In genomic region chr18:46184296-46185080, GRCh38 we compare ENCODE assay signal across 18 cellular contexts.
A peak's percentile ranks its signal among the peaks of the same experiment; 100 is the strongest.
DNase-seq lines count a peak whose midpoint lies in the region; ATAC-seq and TF ChIP-seq lines count a peak whose summit lies in the region.
"Had no signal": no experiment of that assay in that cellular context is flagged by ENCODE, and none has a peak within 500 bp of the region (broad histone marks: within the 10 kb centered on the region; RNA-seq: fewer than 3 reads in every experiment).

No MANE protein-coding gene starts in this region.

- H3K27ac ChIP-seq in breast epithelium (no peak overlapping the region), HL-60 (replicated peaks) (peak overlapping the region; percentile 33), SU-DHL-6 (ENCODE audit: low read depth, low read length) (peak overlapping the region; percentile 24; the same call in 1 of the 2 replicates)

- no peak for TF ChIP-seq CTCF in MCF 10A (IDR thresholded peaks at IDR 0.05; ENCODE audit: unreplicated experiment)
- TF ChIP-seq CTCF in breast epithelium (IDR thresholded peaks at IDR 0.05) = no peak
- no peak for TF ChIP-seq CTCF in HL-60 (IDR thresholded peaks at IDR 0.05; ENCODE audit: insufficient read depth, low read length)
- no peak for TF ChIP-seq CTCF in SU-DHL-6 (IDR thresholded peaks at IDR 0.05; ENCODE audit: insufficient read depth, low read length, poor library complexity, severe bottlenecking)

- no peak overlapping the region for H2AFZ ChIP-seq in SU-DHL-6 (ENCODE audit: low read depth, low read length, severe bottlenecking)

- H3K9me3 ChIP-seq in breast epithelium = no peaks in the 10 kb centered on the region
- H3K9me3 ChIP-seq in SU-DHL-6 (ENCODE audit: insufficient read depth, low read length) = no peaks in the 10 kb centered on the region
- no peaks in the 10 kb centered on the region for H3K9me3 ChIP-seq in MG63
- H3K9me3 ChIP-seq: HAP-1 had no signal

- peaks cover 22% of the 10 kb centered on the region; the same call in 1 of the 2 replicates for H4K20me1 ChIP-seq in SU-DHL-6 (ENCODE audit: low read depth, low read length)

- H3K9me2 ChIP-seq in SU-DHL-6 (replicated peaks; ENCODE audit: insufficient read depth, low read length) = no peaks in the 10 kb centered on the region

- peaks cover 13% of the 10 kb centered on the region for H3K4me1 Mint-ChIP-seq in MCF 10A (ENCODE audit: insufficient read depth, unreplicated experiment)
- peaks cover 51% of the 10 kb centered on the region for H3K4me1 Mint-ChIP-seq in stimulated activated effector memory CD8-positive, alpha-beta T cell treated with anti-CD3 and anti-CD28 coated beads, Interleukin-12 subunit alpha, Interleukin-12 subunit beta, amount 100 ng/mL, for 72 hours

- DNase-seq in MCF 10A (ENCODE audit: unreplicated experiment) (no peak), breast epithelium (ENCODE audit: low spot score in 2 of 2) (no peak), HL-60 (ENCODE audit: low read depth in 1 of 2, low spot score in 1 of 2) (no peak), MG63 (no peak), GM19240 (ENCODE audit: insufficient read length, low spot score) (no peak)
- DNase-seq in stimulated activated effector memory CD8-positive, alpha-beta T cell treated with anti-CD3 and anti-CD28 coated beads, Interleukin-12 subunit alpha, Interleukin-12 subunit beta, amount 100 ng/mL, for 72 hours (ENCODE audit: low spot score in 2 of 2) = no peak
- no peak for DNase-seq in activated CD4-positive, CD25-positive, alpha-beta regulatory T cell (lab: John Stamatoyannopoulos, UW)
- DNase-seq: activated CD4-positive, alpha-beta memory T cell treated with anti-CD3 and anti-CD28 coated beads for 36 hours; activated gamma-delta T cell; cortex of kidney; DMS153; mesendoderm; NCI-H2029 treated with DMSO at 0.1 percent for 48 hours; stimulated activated CD4-positive, alpha-beta T cell treated with anti-CD3 and anti-CD28 coated beads, Interleukin-4, amount 100 ng/mL, for 4 hours; T-helper 9 cell had no signal

- H3F3A ChIP-seq in SU-DHL-6 (ENCODE audit: insufficient read depth) = peaks cover 14% of the 10 kb centered on the region

- no peak overlapping the region for H3K4me3 Mint-ChIP-seq in MCF 10A (ENCODE audit: unreplicated experiment)
- H3K4me3 Mint-ChIP-seq in stimulated activated effector memory CD8-positive, alpha-beta T cell treated with anti-CD3 and anti-CD28 coated beads, Interleukin-12 subunit alpha, Interleukin-12 subunit beta, amount 100 ng/mL, for 72 hours = no peak overlapping the region
- H3K4me3 Mint-ChIP-seq: activated CD4-positive, alpha-beta memory T cell treated with anti-CD3 and anti-CD28 coated beads for 36 hours; type B pancreatic cell had no signal

- H3K4me2 ChIP-seq in SU-DHL-6 (ENCODE audit: low read depth, low read length, poor library complexity, severe bottlenecking) = no peak overlapping the region

- H3K27me3 ChIP-seq in breast epithelium (no peaks in the 10 kb centered on the region), HL-60 (ENCODE audit: insufficient read depth, poor library complexity, severe bottlenecking) (no peaks in the 10 kb centered on the region), SU-DHL-6 (ENCODE audit: low read length) (no peaks in the 10 kb centered on the region), MG63 (no peaks in the 10 kb centered on the region)

- TF ChIP-seq POLR2A in breast epithelium (IDR thresholded peaks at IDR 0.05) = no peak

- intact Hi-C loops in MCF 10A (cut with micrococcal nuclease) (no loop called here), breast epithelium (cut with DNase I; ENCODE audit: low total_unique reads) (no loop called here)

- peaks cover 100% of the 10 kb centered on the region for H3K79me2 ChIP-seq in SU-DHL-6 (ENCODE audit: insufficient read depth, low read length)

- no peaks in the 10 kb centered on the region for H3K27me3 Mint-ChIP-seq in MCF 10A (ENCODE audit: insufficient read depth, unreplicated experiment)
- H3K27me3 Mint-ChIP-seq: activated CD4-positive, alpha-beta memory T cell treated with anti-CD3 and anti-CD28 coated beads for 36 hours; type B pancreatic cell had no signal

- CTCF ChIA-PET in MCF 10A (lab: Yijun Ruan, JAX) = interaction anchor here (1.0 to 4.6 kb wide), 5 partner anchors 9 to 473 kb away, joined by 3 to 33 read pairs (median 4); a partner anchor contains a TSS

- H3K36me3 ChIP-seq in breast epithelium (no peaks in the 10 kb centered on the region), SU-DHL-6 (ENCODE audit: low read length) (no peaks in the 10 kb centered on the region), MG63 (no peaks in the 10 kb centered on the region; the same call in none of the 2 replicates)
- H3K36me3 ChIP-seq: HAP-1 had no signal

- no peaks in the 10 kb centered on the region for H3K9me3 Mint-ChIP-seq in MCF 10A (ENCODE audit: unreplicated experiment)
- no peaks in the 10 kb centered on the region for H3K9me3 Mint-ChIP-seq in stimulated activated effector memory CD8-positive, alpha-beta T cell treated with anti-CD3 and anti-CD28 coated beads, Interleukin-12 subunit alpha, Interleukin-12 subunit beta, amount 100 ng/mL, for 72 hours
- H3K9me3 Mint-ChIP-seq: activated CD4-positive, alpha-beta memory T cell treated with anti-CD3 and anti-CD28 coated beads for 36 hours; type B pancreatic cell had no signal

- POLR2A ChIA-PET in MCF 10A (lab: Yijun Ruan, JAX) = interaction anchor here (1.2 kb wide), 1 partner anchor 10 kb away, joined by 3 read pairs; no protein-coding TSS in a partner anchor

- peak overlapping the region; percentile 64 for H3K27ac Mint-ChIP-seq in MCF 10A (ENCODE audit: low read depth, unreplicated experiment)
- H3K27ac Mint-ChIP-seq in stimulated activated effector memory CD8-positive, alpha-beta T cell treated with anti-CD3 and anti-CD28 coated beads, Interleukin-12 subunit alpha, Interleukin-12 subunit beta, amount 100 ng/mL, for 72 hours = peak overlapping the region; percentile 29
- H3K27ac Mint-ChIP-seq: activated CD4-positive, alpha-beta memory T cell treated with anti-CD3 and anti-CD28 coated beads for 36 hours had no signal

- no peak overlapping the region for H3K9ac ChIP-seq in SU-DHL-6 (ENCODE audit: low read length)

- no peaks in the 10 kb centered on the region for H3K4me1 ChIP-seq in breast epithelium

- ATAC-seq in stimulated activated effector memory CD8-positive, alpha-beta T cell treated with anti-CD3 and anti-CD28 coated beads, Interleukin-12 subunit alpha, Interleukin-12 subunit beta, amount 100 ng/mL, for 72 hours = no peak

- H3K36me3 Mint-ChIP-seq in MCF 10A (ENCODE audit: insufficient read depth, unreplicated experiment) = no peaks in the 10 kb centered on the region
- peaks cover 35% of the 10 kb centered on the region for H3K36me3 Mint-ChIP-seq in stimulated activated effector memory CD8-positive, alpha-beta T cell treated with anti-CD3 and anti-CD28 coated beads, Interleukin-12 subunit alpha, Interleukin-12 subunit beta, amount 100 ng/mL, for 72 hours

- no peak overlapping the region for H3K4me3 ChIP-seq in breast epithelium
- no peak overlapping the region for H3K4me3 ChIP-seq in HL-60 (replicated peaks; ENCODE audit: insufficient read depth, low read length)
- H3K4me3 ChIP-seq in SU-DHL-6 (ENCODE audit: insufficient read depth, low read length, poor library complexity, severe bottlenecking) = no peak overlapping the region
- H3K4me3 ChIP-seq in MG63 = no peak overlapping the region
- H3K4me3 ChIP-seq: HAP-1 had no signal

- no TSS peak for BruUV-seq in MCF 10A (replicated peaks; lab: Mats Ljungman, UMichigan)

Comparison
In these comparisons a context has a peak if more than half of its experiments do, and no peak if none do; other contexts are left out.
1. H3K27ac ChIP-seq: peak in HL-60 (single experiment) and SU-DHL-6 (single experiment); none in breast epithelium (0 of 2).